20 cellular contexts compared by ENCODE assay signal in the genomic region with DNA sequence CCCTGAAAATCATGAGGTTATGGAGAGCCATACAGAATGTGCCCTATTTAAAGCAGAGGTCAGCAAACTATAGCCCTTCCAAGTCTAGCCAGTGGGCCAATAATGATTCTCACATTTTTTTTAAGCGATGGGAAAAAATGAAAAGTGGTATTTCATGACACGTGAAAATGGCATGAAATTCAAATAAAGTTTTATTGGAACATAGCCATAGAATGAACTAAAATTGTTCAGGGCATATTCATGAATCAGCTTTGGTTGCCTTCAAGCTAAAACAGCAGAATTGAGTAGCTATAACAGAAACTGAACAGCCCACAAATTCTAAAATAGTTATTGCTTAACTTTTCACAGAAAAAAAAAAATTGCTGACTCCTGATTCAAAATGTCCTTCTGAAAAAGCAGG.
"Had no signal": no experiment of that assay in that cellular context is flagged by ENCODE, and none has a peak within 500 bp of the region (broad histone marks: within the 10 kb centered on the region; RNA-seq: fewer than 3 reads in every experiment).

No MANE protein-coding gene starts in this region.

- H3K36me3 Mint-ChIP-seq: naive thymus-derived CD4-positive, alpha-beta T cell had no signal

- ATAC-seq: naive thymus-derived CD4-positive, alpha-beta T cell; psoas muscle; right lobe of liver had no signal

- H3K36me3 ChIP-seq: colonic mucosa, esophagus squamous epithelium, right lobe of liver, spleen, stomach, thoracic aorta, transverse colon had no signal

- DNase-seq: colonic mucosa; dermis blood vessel endothelial cell; esophagus squamous epithelium; foreskin melanocyte; head of caudate nucleus; naive thymus-derived CD4-positive, alpha-beta T cell; nephron progenitor cell; psoas muscle; retina; right lobe of liver; spleen; stimulated activated CD4-positive, alpha-beta T cell treated with anti-CD3 and anti-CD28 coated beads, Interleukin-15, amount 100 ng/mL, for 24 hours; stimulated activated CD4-positive, alpha-beta T cell treated with anti-CD3 and anti-CD28 coated beads, Interleukin-1b, Interleukin-23, amount 100 ng/mL, for 48 hours; stimulated activated CD4-positive, alpha-beta T cell treated with anti-CD3 and anti-CD28 coated beads, Interleukin-4, amount 100 ng/mL, for 4 hours; stimulated activated naive CD4-positive, alpha-beta T cell; stomach; substantia nigra; transverse colon had no signal

- H3K27ac ChIP-seq: colonic mucosa, esophagus squamous epithelium, hepatocyte, psoas muscle, right lobe of liver, spleen, stomach, thoracic aorta, transverse colon had no signal

- H3K4me3 Mint-ChIP-seq: naive thymus-derived CD4-positive, alpha-beta T cell; nephron progenitor cell had no signal

- H2AFZ ChIP-seq: hepatocyte had no signal

- H3K9me3 Mint-ChIP-seq: nephron progenitor cell had no signal

- H3K9me3 ChIP-seq: colonic mucosa, esophagus squamous epithelium, psoas muscle, right lobe of liver, spleen, stomach, thoracic aorta, transverse colon had no signal

- H3K4me1 ChIP-seq: colonic mucosa, esophagus squamous epithelium, psoas muscle, right lobe of liver, spleen, stomach, transverse colon had no signal

- H3K4me2 ChIP-seq: hepatocyte had no signal

- H3K79me2 ChIP-seq: hepatocyte had no signal

- H3K4me1 Mint-ChIP-seq: naive thymus-derived CD4-positive, alpha-beta T cell; nephron progenitor cell had no signal

- H3K4me3 ChIP-seq: colonic mucosa, esophagus squamous epithelium, hepatocyte, psoas muscle, right lobe of liver, spleen, stomach, thoracic aorta, transverse colon had no signal

- H3K27ac Mint-ChIP-seq: naive thymus-derived CD4-positive, alpha-beta T cell; nephron progenitor cell had no signal

- H3K27me3 ChIP-seq: colonic mucosa, esophagus squamous epithelium, right lobe of liver, spleen, stomach, transverse colon had no signal
